34 cellular contexts compared by ENCODE assay signal in genomic region chr12:19898009-19898408, GRCh38.
"Had no signal": no experiment of that assay in that cellular context is flagged by ENCODE, and none has a peak within 500 bp of the region (broad histone marks: within the 10 kb centered on the region; RNA-seq: fewer than 3 reads in every experiment).

No MANE protein-coding gene starts in this region.

- H3K4me3 ChIP-seq: cardiac muscle cell, SJCRH30, SK-N-MC had no signal

- H3K27me3 ChIP-seq: cardiac muscle cell, SJCRH30 had no signal

- H3K36me3 ChIP-seq: cardiac muscle cell, SJCRH30, WERI-Rb-1 had no signal

- H3K4me1 ChIP-seq: SJCRH30 had no signal

- DNase-seq: activated CD4-positive, alpha-beta memory T cell treated with anti-CD3 and anti-CD28 coated beads, Interleukin-2, amount 10 ng/mL, durations not matched to agents 7 days and 5 days; activated CD4-positive, alpha-beta T cell treated with anti-CD3 and anti-CD28 coated beads for 1 hour; activated CD4-positive, alpha-beta T cell treated with anti-CD3 and anti-CD28 coated beads for 48 hours; activated CD4-positive, CD25-positive, alpha-beta regulatory T cell; activated CD8-positive, alpha-beta memory T cell treated with anti-CD3 and anti-CD28 coated beads for 24 hours; activated CD8-positive, alpha-beta memory T cell treated with anti-CD3 and anti-CD28 coated beads, Interleukin-2, amount 10 ng/mL, durations not matched to agents 7 days and 5 days; activated CD8-positive, alpha-beta memory T cell treated with anti-CD3 and anti-CD28 coated beads, Interleukin-2, amount 50 U/mL, for 48 hours; activated effector memory CD4-positive, alpha-beta T cell treated with anti-CD3 and anti-CD28 coated beads, Interleukin-2, amount 50 U/mL, for 16 hours; activated naive CD4-positive, alpha-beta T cell; activated naive CD4-positive, alpha-beta T cell treated with anti-CD3 and anti-CD28 coated beads, Interleukin-2, amount 50 U/mL, for 16 hours; activated naive CD8-positive, alpha-beta T cell treated with anti-CD3 and anti-CD28 coated beads for 36 hours; activated T-cell treated with anti-CD3 and anti-CD28 coated beads, Interleukin-2, amount 50 U/mL, for 72 hours; amniotic stem cell; aorta; Karpas-422; KBM-7; NCI-H1105; NCI-H1417 treated with DMSO at 0.1 percent for 48 hours; NCI-H1930; NCI-H2081 treated with DMSO at 0.1 percent for 48 hours; NCI-H226; NCI-H510A; NCI-H526; NCI-H748 treated with DMSO at 0.1 percent for 48 hours; NK-92 treated with Interleukin-12 subunit alpha and Interleukin-12 subunit beta, amount 100 ng/mL, for 24 hours; PC-3; SHP77; SJCRH30; T1000; WERI-Rb-1 had no signal

- ATAC-seq: activated CD8-positive, alpha-beta memory T cell treated with anti-CD3 and anti-CD28 coated beads, Interleukin-2, amount 10 ng/mL, durations not matched to agents 7 days and 5 days; activated T-cell treated with anti-CD3 and anti-CD28 coated beads, Interleukin-2, amount 50 U/mL, for 72 hours; activated T-helper 17 cell treated with anti-CD3 and anti-CD28 coated beads, Interleukin-2, amount 50 U/mL, for 72 hours; PC-3 had no signal

- H3K27ac ChIP-seq: cardiac muscle cell, RWPE1, SJCRH30, SK-N-MC, WERI-Rb-1 had no signal

- H3K9me3 ChIP-seq: SJCRH30 had no signal
